Comparison of ENCODE assay signal across 9 cellular contexts in genomic region chr2:174035981-174036742, GRCh38.
DNase-seq lines count a peak whose midpoint lies in the region; ATAC-seq and TF ChIP-seq lines count a peak whose summit lies in the region.
"Had no signal": no experiment of that assay in that cellular context is flagged by ENCODE, and none has a peak within 500 bp of the region (broad histone marks: within the 10 kb centered on the region; RNA-seq: fewer than 3 reads in every experiment).

No MANE protein-coding gene starts in this region.

- H3K9me3 ChIP-seq in RWPE2 (ENCODE audit: severe bottlenecking) (no peaks in the 10 kb centered on the region), thoracic aorta (no peaks in the 10 kb centered on the region)

- ATAC-seq in GM23338 (peak; percentile 33), RWPE2 (ENCODE audit: low read depth) (peak; percentile 70), thoracic aorta (ENCODE audit: insufficient number of reproducible peaks, low FRiP score, low read depth) (peak; percentile 58)
- ATAC-seq: T-cell had no signal

- peak; percentile 64 for DNase-seq in GM23338 (ENCODE audit: low spot score)
- no peak for DNase-seq in RWPE2 (ENCODE audit: low spot score)
- DNase-seq in glutamatergic neuron, result no peak
- peak; percentile 73 for DNase-seq in thoracic aorta (ENCODE audit: low spot score)
- no peak for DNase-seq in NCI-H2227 (lab: John Stamatoyannopoulos, UW; ENCODE audit: unreplicated experiment)
- no peak for DNase-seq in COLO829 (ENCODE audit: low spot score)
- no peak for DNase-seq in foreskin melanocyte
- DNase-seq in GM10266 (ENCODE audit: extremely low spot score), result no peak
- DNase-seq: T-cell had no signal

- H3K4me3 ChIP-seq in GM23338 (no peak overlapping the region), RWPE2 (ENCODE audit: severe bottlenecking) (no peak overlapping the region), thoracic aorta (peak overlapping the region; percentile 13)

- no peak overlapping the region for H3K27ac Mint-ChIP-seq in GM23338
- no peak overlapping the region for H3K27ac Mint-ChIP-seq in glutamatergic neuron (ENCODE audit: unreplicated experiment)
- H3K27ac Mint-ChIP-seq: T-cell had no signal

- H3K9me3 Mint-ChIP-seq in GM23338 (no peaks in the 10 kb centered on the region; the same call in 2 of the 3 replicates), glutamatergic neuron (ENCODE audit: unreplicated experiment) (peaks cover 8% of the 10 kb centered on the region)
- H3K9me3 Mint-ChIP-seq: T-cell had no signal

- H3F3A ChIP-seq in GM23338 (replicated peaks; ENCODE audit: low read depth), result no peaks in the 10 kb centered on the region

- H3K27me3 ChIP-seq in GM23338 (ENCODE audit: insufficient read depth) (no peaks in the 10 kb centered on the region), RWPE2 (ENCODE audit: insufficient read depth, poor library complexity, severe bottlenecking) (no peaks in the 10 kb centered on the region), thoracic aorta (replicated peaks; ENCODE audit: insufficient read depth) (no peaks in the 10 kb centered on the region)

- H3K27me3 Mint-ChIP-seq in GM23338 (ENCODE audit: insufficient read depth, low read depth, poor library complexity) (peaks cover 12% of the 10 kb centered on the region), glutamatergic neuron (ENCODE audit: unreplicated experiment) (no peaks in the 10 kb centered on the region)

- H4K20me1 ChIP-seq in GM23338 (replicated peaks; ENCODE audit: insufficient read depth), result no peaks in the 10 kb centered on the region

- H3K36me3 ChIP-seq in GM23338 (ENCODE audit: insufficient read depth) (no peaks in the 10 kb centered on the region), RWPE2 (ENCODE audit: low read depth) (no peaks in the 10 kb centered on the region), thoracic aorta (no peaks in the 10 kb centered on the region)

- H3K4me3 Mint-ChIP-seq in GM23338 (no peak overlapping the region), glutamatergic neuron (ENCODE audit: unreplicated experiment) (no peak overlapping the region)
- H3K4me3 Mint-ChIP-seq: T-cell had no signal

- H3K4me1 ChIP-seq in GM23338 (ENCODE audit: insufficient read depth) (peaks cover 17% of the 10 kb centered on the region), RWPE2 (ENCODE audit: insufficient read depth, poor library complexity, severe bottlenecking) (peaks cover 17% of the 10 kb centered on the region), thoracic aorta (ENCODE audit: control insufficient read depth in 1 of 2, low read depth in 2 of 2) (peaks cover 15 to 44% of the 10 kb centered on the region in 2 donors)

- no peaks in the 10 kb centered on the region for H3K9me2 ChIP-seq in GM23338 (ENCODE audit: insufficient read depth)

- H3K27ac ChIP-seq in GM23338 (ENCODE audit: low read depth) (no peak overlapping the region), RWPE2 (ENCODE audit: poor library complexity, severe bottlenecking) (peak overlapping the region; percentile 22), thoracic aorta (peak overlapping the region; percentile 62)

- H3K4me1 Mint-ChIP-seq in GM23338 (peaks cover 43% of the 10 kb centered on the region), glutamatergic neuron (ENCODE audit: low read depth, unreplicated experiment) (peaks cover 6% of the 10 kb centered on the region)

- H3K36me3 Mint-ChIP-seq in GM23338 (ENCODE audit: low read depth) (no peaks in the 10 kb centered on the region), glutamatergic neuron (ENCODE audit: unreplicated experiment) (peaks cover 5% of the 10 kb centered on the region)
- H3K36me3 Mint-ChIP-seq: T-cell had no signal

- H3K79me2 ChIP-seq in GM23338 (replicated peaks; ENCODE audit: insufficient read depth), result no peaks in the 10 kb centered on the region

- H2AFZ ChIP-seq in GM23338, result no peak overlapping the region

- peak; percentile 42 to 66 for TF ChIP-seq CTCF in GM23338 (conservative IDR thresholded peaks at IDR 0.05; ENCODE audit: low read depth in 2 of 2)
- TF ChIP-seq CTCF in RWPE2 (IDR thresholded peaks at IDR 0.05; ENCODE audit: poor library complexity, severe bottlenecking), result no peak
- TF ChIP-seq CTCF in glutamatergic neuron (IDR thresholded peaks at IDR 0.05; ENCODE audit: partially characterized antibody, unreplicated experiment), result peak; percentile 32
- no peak for TF ChIP-seq CTCF in thoracic aorta (IDR thresholded peaks at IDR 0.05)
- TF ChIP-seq CTCF in GM10266 (IDR thresholded peaks at IDR 0.05; ENCODE audit: control insufficient read depth, insufficient read depth, low read depth, missing control alignments), result no peak

- no peak overlapping the region for H3K4me2 ChIP-seq in GM23338

TF ChIP-seq in GM23338, 12 proteins besides CTCF, POLR2A, EP300 and RAD21 (continues in another document):
- TF ChIP-seq STAT1 (IDR thresholded peaks at IDR 0.05; ENCODE audit: unreplicated experiment) (no peak), POLR2AphosphoS5 (IDR thresholded peaks at IDR 0.05; ENCODE audit: low read depth) (no peak), JUNB (IDR thresholded peaks at IDR 0.05; ENCODE audit: unreplicated experiment) (no peak), NANOG (IDR thresholded peaks at IDR 0.05; ENCODE audit: borderline replicate concordance) (no peak), EZH2phosphoT487 (IDR thresholded peaks at IDR 0.05; ENCODE audit: unreplicated experiment) (no peak), ZNF114 (CRISPR knock-in tag; IDR thresholded peaks at IDR 0.05) (no peak), CREB1 (CRISPR knock-in tag; IDR thresholded peaks at IDR 0.05; ENCODE audit: low read depth) (no peak)
- TF ChIP-seq, protein P1, sequence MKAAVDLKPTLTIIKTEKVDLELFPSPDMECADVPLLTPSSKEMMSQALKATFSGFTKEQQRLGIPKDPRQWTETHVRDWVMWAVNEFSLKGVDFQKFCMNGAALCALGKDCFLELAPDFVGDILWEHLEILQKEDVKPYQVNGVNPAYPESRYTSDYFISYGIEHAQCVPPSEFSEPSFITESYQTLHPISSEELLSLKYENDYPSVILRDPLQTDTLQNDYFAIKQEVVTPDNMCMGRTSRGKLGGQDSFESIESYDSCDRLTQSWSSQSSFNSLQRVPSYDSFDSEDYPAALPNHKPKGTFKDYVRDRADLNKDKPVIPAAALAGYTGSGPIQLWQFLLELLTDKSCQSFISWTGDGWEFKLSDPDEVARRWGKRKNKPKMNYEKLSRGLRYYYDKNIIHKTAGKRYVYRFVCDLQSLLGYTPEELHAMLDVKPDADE (IDR thresholded peaks at IDR 0.05), result no peak
- TF ChIP-seq, protein P2, sequence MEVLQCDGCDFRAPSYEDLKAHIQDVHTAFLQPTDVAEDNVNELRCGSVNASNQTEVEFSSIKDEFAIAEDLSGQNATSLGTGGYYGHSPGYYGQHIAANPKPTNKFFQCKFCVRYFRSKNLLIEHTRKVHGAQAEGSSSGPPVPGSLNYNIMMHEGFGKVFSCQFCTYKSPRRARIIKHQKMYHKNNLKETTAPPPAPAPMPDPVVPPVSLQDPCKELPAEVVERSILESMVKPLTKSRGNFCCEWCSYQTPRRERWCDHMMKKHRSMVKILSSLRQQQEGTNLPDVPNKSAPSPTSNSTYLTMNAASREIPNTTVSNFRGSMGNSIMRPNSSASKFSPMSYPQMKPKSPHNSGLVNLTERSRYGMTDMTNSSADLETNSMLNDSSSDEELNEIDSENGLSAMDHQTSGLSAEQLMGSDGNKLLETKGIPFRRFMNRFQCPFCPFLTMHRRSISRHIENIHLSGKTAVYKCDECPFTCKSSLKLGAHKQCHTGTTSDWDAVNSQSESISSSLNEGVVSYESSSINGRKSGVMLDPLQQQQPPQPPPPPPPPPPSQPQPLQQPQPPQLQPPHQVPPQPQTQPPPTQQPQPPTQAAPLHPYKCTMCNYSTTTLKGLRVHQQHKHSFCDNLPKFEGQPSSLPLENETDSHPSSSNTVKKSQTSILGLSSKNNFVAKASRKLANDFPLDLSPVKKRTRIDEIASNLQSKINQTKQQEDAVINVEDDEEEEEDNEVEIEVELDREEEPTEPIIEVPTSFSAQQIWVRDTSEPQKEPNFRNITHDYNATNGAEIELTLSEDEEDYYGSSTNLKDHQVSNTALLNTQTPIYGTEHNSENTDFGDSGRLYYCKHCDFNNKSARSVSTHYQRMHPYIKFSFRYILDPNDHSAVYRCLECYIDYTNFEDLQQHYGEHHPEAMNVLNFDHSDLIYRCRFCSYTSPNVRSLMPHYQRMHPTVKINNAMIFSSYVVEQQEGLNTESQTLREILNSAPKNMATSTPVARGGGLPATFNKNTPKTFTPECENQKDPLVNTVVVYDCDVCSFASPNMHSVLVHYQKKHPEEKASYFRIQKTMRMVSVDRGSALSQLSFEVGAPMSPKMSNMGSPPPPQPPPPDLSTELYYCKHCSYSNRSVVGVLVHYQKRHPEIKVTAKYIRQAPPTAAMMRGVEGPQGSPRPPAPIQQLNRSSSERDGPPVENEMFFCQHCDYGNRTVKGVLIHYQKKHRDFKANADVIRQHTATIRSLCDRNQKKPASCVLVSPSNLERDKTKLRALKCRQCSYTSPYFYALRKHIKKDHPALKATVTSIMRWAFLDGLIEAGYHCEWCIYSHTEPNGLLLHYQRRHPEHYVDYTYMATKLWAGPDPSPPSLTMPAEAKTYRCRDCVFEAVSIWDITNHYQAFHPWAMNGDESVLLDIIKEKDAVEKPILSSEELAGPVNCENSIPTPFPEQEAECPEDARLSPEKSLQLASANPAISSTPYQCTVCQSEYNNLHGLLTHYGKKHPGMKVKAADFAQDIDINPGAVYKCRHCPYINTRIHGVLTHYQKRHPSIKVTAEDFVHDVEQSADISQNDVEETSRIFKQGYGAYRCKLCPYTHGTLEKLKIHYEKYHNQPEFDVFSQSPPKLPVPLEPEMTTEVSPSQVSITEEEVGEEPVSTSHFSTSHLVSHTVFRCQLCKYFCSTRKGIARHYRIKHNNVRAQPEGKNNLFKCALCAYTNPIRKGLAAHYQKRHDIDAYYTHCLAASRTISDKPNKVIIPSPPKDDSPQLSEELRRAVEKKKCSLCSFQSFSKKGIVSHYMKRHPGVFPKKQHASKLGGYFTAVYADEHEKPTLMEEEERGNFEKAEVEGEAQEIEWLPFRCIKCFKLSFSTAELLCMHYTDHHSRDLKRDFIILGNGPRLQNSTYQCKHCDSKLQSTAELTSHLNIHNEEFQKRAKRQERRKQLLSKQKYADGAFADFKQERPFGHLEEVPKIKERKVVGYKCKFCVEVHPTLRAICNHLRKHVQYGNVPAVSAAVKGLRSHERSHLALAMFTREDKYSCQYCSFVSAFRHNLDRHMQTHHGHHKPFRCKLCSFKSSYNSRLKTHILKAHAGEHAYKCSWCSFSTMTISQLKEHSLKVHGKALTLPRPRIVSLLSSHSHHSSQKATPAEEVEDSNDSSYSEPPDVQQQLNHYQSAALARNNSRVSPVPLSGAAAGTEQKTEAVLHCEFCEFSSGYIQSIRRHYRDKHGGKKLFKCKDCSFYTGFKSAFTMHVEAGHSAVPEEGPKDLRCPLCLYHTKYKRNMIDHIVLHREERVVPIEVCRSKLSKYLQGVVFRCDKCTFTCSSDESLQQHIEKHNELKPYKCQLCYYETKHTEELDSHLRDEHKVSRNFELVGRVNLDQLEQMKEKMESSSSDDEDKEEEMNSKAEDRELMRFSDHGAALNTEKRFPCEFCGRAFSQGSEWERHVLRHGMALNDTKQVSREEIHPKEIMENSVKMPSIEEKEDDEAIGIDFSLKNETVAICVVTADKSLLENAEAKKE (CRISPR knock-in tag; IDR thresholded peaks at IDR 0.05), result no peak

Comparison
In these comparisons a context has a peak if more than half of its experiments do, and no peak if none do; other contexts are left out.
1. DNase-seq: peak in GM23338 (single experiment) and thoracic aorta (single experiment); none in RWPE2 (single experiment), glutamatergic neuron (single experiment), NCI-H2227 (single experiment), COLO829 (single experiment), foreskin melanocyte (single experiment) and GM10266 (single experiment).
2. CTCF ChIP-seq: peak in GM23338 (2 of 2) and glutamatergic neuron (single experiment); none in RWPE2 (single experiment), thoracic aorta (single experiment) and GM10266 (single experiment).
3. Peak in every context shown above with its lines, with median percentiles within 50 percentile points of each other: ATAC-seq.